ENCODE assay signal across 33 cellular contexts in genomic region chr1:231415018-231415583, GRCh38. TPM values are rescaled to one million over a fixed set of nuclear protein-coding genes. Genes with fewer than 3 reads are reported as not detected.
DNase-seq lines count a peak whose midpoint lies in the region; ATAC-seq and TF ChIP-seq lines count a peak whose summit lies in the region.
"Had no signal": no experiment of that assay in that cellular context is flagged by ENCODE, and none has a peak within 500 bp of the region (broad histone marks: within the 10 kb centered on the region; RNA-seq: fewer than 3 reads in every experiment).

No MANE protein-coding gene starts in this region.

- in situ Hi-C loops in mammary epithelial cell (cut with MboI; ENCODE audit: low sequenced_read_pairs in 2 of 2) = loop anchor here in 1 of 2 donors (5.0 kb wide), 1 partner anchor 58 kb away; no protein-coding TSS in a partner anchor

- H3K4me2 ChIP-seq in mammary epithelial cell (ENCODE audit: insufficient read depth, low read depth, low read length) = no peak overlapping the region
- H3K4me2 ChIP-seq in DND-41 (ENCODE audit: insufficient read depth, low read length) = peak overlapping the region; percentile 28; the same call in 1 of the 2 replicates

- no peaks in the 10 kb centered on the region for H3K27me3 ChIP-seq in mammary epithelial cell (ENCODE audit: insufficient read depth, low read length)
- no peaks in the 10 kb centered on the region for H3K27me3 ChIP-seq in DND-41 (ENCODE audit: insufficient read depth, low read length, poor library complexity)
- H3K27me3 ChIP-seq in skeletal muscle tissue (ENCODE audit: control insufficient read depth in 3 of 3, insufficient read depth in 3 of 3, low read length in 3 of 3) = no peaks in the 10 kb centered on the region
- H3K27me3 ChIP-seq: breast epithelium, colonic mucosa, Peyer's patch, SJCRH30, transverse colon had no signal

- H3K9me3 Mint-ChIP-seq in MCF 10A (ENCODE audit: unreplicated experiment) = no peaks in the 10 kb centered on the region
- H3K9me3 Mint-ChIP-seq: activated naive CD4-positive, alpha-beta T cell treated with anti-CD3 and anti-CD28 coated beads, Interleukin-2, amount 50 U/mL, for 24 hours; activated T-helper 2 cell treated with anti-CD3 and anti-CD28 coated beads, Interferon-gamma antibody, Interleukin-2, Interleukin-4, amounts not matched to agents 10 μg/mL and 5 μg/mL and 100 μg/mL, durations not matched to agents 14 hours and 24 hours and 36 hours; CD4-positive, alpha-beta memory T cell; naive B cell; stimulated activated effector memory CD8-positive, alpha-beta T cell treated with anti-CD3 and anti-CD28 coated beads, Interleukin-12 subunit alpha, Interleukin-12 subunit beta, amount 100 ng/mL, for 72 hours had no signal

- H4K20me1 ChIP-seq in mammary epithelial cell (ENCODE audit: insufficient read depth, low read length) (no peaks in the 10 kb centered on the region), DND-41 (ENCODE audit: insufficient read depth, low read length) (peaks cover 52% of the 10 kb centered on the region)

- H3K4me3 ChIP-seq in mammary epithelial cell (replicated peaks in 1 of 3; ENCODE audit: insufficient read depth in 1 of 3, low read depth in 2 of 3, low read length in 3 of 3) (no peak overlapping the region), DND-41 (ENCODE audit: low read depth in 1 of 2, low read length in 2 of 2) (no peak overlapping the region), epithelial cell of esophagus (ENCODE audit: low read length) (no peak overlapping the region), skeletal muscle tissue (ENCODE audit: low read length in 3 of 3) (peak overlapping the region in 2 of 3 donors; percentile 14 to 22)
- H3K4me3 ChIP-seq: colonic mucosa, Peyer's patch, prostate gland, SJCRH30, transverse colon had no signal

- H3K36me3 ChIP-seq in mammary epithelial cell (ENCODE audit: insufficient read depth, low read length) (peaks cover 3% of the 10 kb centered on the region), DND-41 (ENCODE audit: insufficient read depth, low read length) (peaks cover 42% of the 10 kb centered on the region), skeletal muscle tissue (ENCODE audit: control insufficient read depth in 3 of 3, insufficient read depth in 3 of 3, low read length in 3 of 3) (peaks cover 3 to 9% (median 3%) of the 10 kb centered on the region in 3 donors)
- H3K36me3 ChIP-seq: breast epithelium, colonic mucosa, Peyer's patch, prostate gland, SJCRH30, transverse colon had no signal

- H3K27ac ChIP-seq in mammary epithelial cell (ENCODE audit: insufficient read depth, low read depth, low read length) (no peak overlapping the region), DND-41 (ENCODE audit: low read length) (no peak overlapping the region), skeletal muscle tissue (ENCODE audit: low read depth, low read length) (peak overlapping the region; percentile 42)
- H3K27ac ChIP-seq: breast epithelium, colonic mucosa, epithelial cell of prostate, Peyer's patch, prostate gland, SJCRH30 had no signal

- CTCF ChIA-PET in MCF 10A (lab: Yijun Ruan, JAX) (interaction anchor here (0.6 to 0.8 kb wide), 5 partner anchors 25 to 1541 kb away, joined by 3 to 4 read pairs (median 3); no protein-coding TSS in a partner anchor), mammary epithelial cell (lab: Charles Lee; ENCODE audit: low non-redundant PET) (no interaction called here)

- 65% methylated on average over 5 of the region's 5 CpGs for WGBS in mammary epithelial cell (ENCODE audit: low coverage, missing lambda C conversion rate)

- peak overlapping the region; percentile 11 for H3K27ac Mint-ChIP-seq in MCF 10A (ENCODE audit: low read depth, unreplicated experiment)
- H3K27ac Mint-ChIP-seq: activated naive CD4-positive, alpha-beta T cell treated with anti-CD3 and anti-CD28 coated beads, Interleukin-2, amount 50 U/mL, for 24 hours; activated T-helper 2 cell treated with anti-CD3 and anti-CD28 coated beads, Interferon-gamma antibody, Interleukin-2, Interleukin-4, amounts not matched to agents 10 μg/mL and 5 μg/mL and 100 μg/mL, durations not matched to agents 14 hours and 24 hours and 36 hours; stimulated activated effector memory CD8-positive, alpha-beta T cell treated with anti-CD3 and anti-CD28 coated beads, Interleukin-12 subunit alpha, Interleukin-12 subunit beta, amount 100 ng/mL, for 72 hours had no signal

- H3K79me2 ChIP-seq in mammary epithelial cell (ENCODE audit: insufficient read depth, low read length) (peaks cover 99% of the 10 kb centered on the region), DND-41 (ENCODE audit: insufficient read depth, low read length) (peaks cover 98% of the 10 kb centered on the region)

- intact Hi-C loops in MCF 10A (cut with micrococcal nuclease) = no loop called here
- intact Hi-C loops in mammary epithelial cell (cut with micrococcal nuclease) = loop anchor here (5.0 kb wide), 1 partner anchor 33 kb away; no protein-coding TSS in a partner anchor
- intact Hi-C loops in head of caudate nucleus (cut with DNase I) = no loop called here

- H3K9ac ChIP-seq in mammary epithelial cell (ENCODE audit: insufficient read depth, low read length) (no peak overlapping the region), DND-41 (ENCODE audit: low read depth, low read length) (no peak overlapping the region), skeletal muscle tissue (ENCODE audit: low read depth in 1 of 3, low read length in 3 of 3) (peak overlapping the region in 1 of 3 donors; percentile 41)

- DNase-seq in MCF 10A (ENCODE audit: unreplicated experiment) (peak; percentile 55), mammary epithelial cell (no peak), DND-41 (no peak), epithelial cell of esophagus (ENCODE audit: low read depth) (peak; percentile 51), head of caudate nucleus (no peak), DMS79 (lab: John Stamatoyannopoulos, UW) (no peak)
- DNase-seq: activated CD4-positive, alpha-beta T cell treated with anti-CD3 and anti-CD28 coated beads for 48 hours; activated CD8-positive, alpha-beta memory T cell treated with anti-CD3 and anti-CD28 coated beads for 24 hours; activated T-cell treated with anti-CD3 and anti-CD28 coated beads for 4 hours; amniotic stem cell; CD4-positive, alpha-beta memory T cell; colonic mucosa; DMS 273 treated with DMSO at 0.1 percent for 48 hours; effector CD4-positive, alpha-beta T cell; H7; Kasumi-1; midbrain; naive B cell; NCI-H1436; NCI-H446 treated with DMSO at 0.1 percent for 48 hours; NCI-H774; nucleus accumbens; Peyer's patch; SJCRH30; transverse colon had no signal

- H3K4me1 ChIP-seq in mammary epithelial cell (ENCODE audit: insufficient read depth, low read length) (peaks cover 28% of the 10 kb centered on the region), DND-41 (ENCODE audit: insufficient read depth, low read length) (peaks cover 63% of the 10 kb centered on the region), skeletal muscle tissue (ENCODE audit: control insufficient read depth in 3 of 3, insufficient read depth in 3 of 3, low read length in 3 of 3) (peaks cover 44 to 69% (median 59%) of the 10 kb centered on the region in 3 donors)
- H3K4me1 ChIP-seq: breast epithelium had no signal

- dilution Hi-C loops in mammary epithelial cell (cut with HindIII; ENCODE audit: low sequenced_read_pairs) = loop anchor here (5.0 kb wide), 1 partner anchor 78 kb away; the partner anchor contains the start of genes EXOC8 and SPRTN

- ATAC-seq in DND-41 (ENCODE audit: insufficient read depth, low read depth) = no peak
- ATAC-seq in GM18520 (IDR thresholded peaks at IDR 0.05; ENCODE audit: unreplicated experiment) = no peak
- ATAC-seq: stimulated activated effector memory CD8-positive, alpha-beta T cell treated with anti-CD3 and anti-CD28 coated beads, Interleukin-12 subunit alpha, Interleukin-12 subunit beta, amount 100 ng/mL, for 72 hours had no signal

- no peaks in the 10 kb centered on the region for H3K9me3 ChIP-seq in mammary epithelial cell (replicated peaks; ENCODE audit: insufficient read depth, low read length)
- no peaks in the 10 kb centered on the region for H3K9me3 ChIP-seq in DND-41 (ENCODE audit: insufficient read depth, low read length, severe bottlenecking)
- H3K9me3 ChIP-seq in skeletal muscle tissue (ENCODE audit: control insufficient read depth in 3 of 3, low read length in 3 of 3) = no peaks in the 10 kb centered on the region
- H3K9me3 ChIP-seq: breast epithelium, colonic mucosa, Peyer's patch, prostate gland, SJCRH30, transverse colon had no signal

- no TSS peak for BruUV-seq in MCF 10A (replicated peaks; lab: Mats Ljungman, UMichigan)
- BruUV-seq in mammary epithelial cell (replicated peaks; lab: Mats Ljungman, UMichigan) = no TSS peak

- POLR2A ChIA-PET in MCF 10A (lab: Yijun Ruan, JAX) = interaction anchor here (0.8 to 9.9 kb wide), 13 partner anchors 5 to 175 kb away, joined by 3 to 247 read pairs (median 5); partner anchors contain the start of genes EXOC8 and SPRTN

- H3K36me3 Mint-ChIP-seq in MCF 10A (ENCODE audit: insufficient read depth, unreplicated experiment) = peaks cover 14% of the 10 kb centered on the region

- H3K4me1 Mint-ChIP-seq in MCF 10A (ENCODE audit: insufficient read depth, unreplicated experiment) = peaks cover 60% of the 10 kb centered on the region

- no peaks in the 10 kb centered on the region for H3K27me3 Mint-ChIP-seq in MCF 10A (ENCODE audit: insufficient read depth, unreplicated experiment)
- H3K27me3 Mint-ChIP-seq: activated naive CD4-positive, alpha-beta T cell treated with anti-CD3 and anti-CD28 coated beads, Interleukin-2, amount 50 U/mL, for 24 hours; CD4-positive, alpha-beta memory T cell; naive B cell had no signal

- TF ChIP-seq CTCF in MCF 10A (IDR thresholded peaks at IDR 0.05; ENCODE audit: unreplicated experiment) = no peak
- TF ChIP-seq CTCF in mammary epithelial cell (conservative IDR thresholded peaks at IDR 0.05 in 1 of 2, IDR thresholded peaks at IDR 0.05 in 1 of 2; ENCODE audit: extremely low read depth in 1 of 2, insufficient read depth in 1 of 2, low read depth in 1 of 2, low read length in 2 of 2) = no peak
- TF ChIP-seq CTCF in DND-41 (IDR thresholded peaks at IDR 0.05; ENCODE audit: borderline replicate concordance, extremely low read depth, low read length, poor library complexity, severe bottlenecking) = no peak
- no peak for TF ChIP-seq CTCF in epithelial cell of esophagus (IDR thresholded peaks at IDR 0.05; ENCODE audit: insufficient read depth, low read depth, low read length, missing control alignments)

- H2AFZ ChIP-seq in mammary epithelial cell (ENCODE audit: low read depth, low read length) (no peak overlapping the region), DND-41 (ENCODE audit: low read depth, low read length) (no peak overlapping the region)

- H3K4me3 Mint-ChIP-seq in MCF 10A (ENCODE audit: unreplicated experiment) = no peak overlapping the region
- H3K4me3 Mint-ChIP-seq: stimulated activated effector memory CD8-positive, alpha-beta T cell treated with anti-CD3 and anti-CD28 coated beads, Interleukin-12 subunit alpha, Interleukin-12 subunit beta, amount 100 ng/mL, for 72 hours had no signal

RNA-seq across cellular contexts. Expression of gene EGLN1, which starts 7.0 kb away (rescaled TPM):
- total RNA-seq in MCF 10A (2022) (67.3 and 68.8 TPM in 2 replicates), mammary epithelial cell (10 to 100 TPM; 18.5 to 24.0 TPM), skeletal muscle tissue (55.3 TPM)
- 15.8 TPM for polyA plus RNA-seq in mammary epithelial cell
- 57.5 TPM for polyA minus RNA-seq in mammary epithelial cell

Comparison
In these comparisons a context has a peak if more than half of its experiments do, and no peak if none do; other contexts are left out.
1. DNase-seq: peak in MCF 10A (single experiment) and epithelial cell of esophagus (single experiment); none in mammary epithelial cell (single experiment), DND-41 (single experiment), head of caudate nucleus (0 of 42) and DMS79 (single experiment).
2. H3K4me3 ChIP-seq: peak in skeletal muscle tissue (2 of 3); none in mammary epithelial cell (0 of 3), DND-41 (0 of 2) and epithelial cell of esophagus (single experiment).